ENCODE assay signal across 1 cellular context in the genomic region with DNA sequence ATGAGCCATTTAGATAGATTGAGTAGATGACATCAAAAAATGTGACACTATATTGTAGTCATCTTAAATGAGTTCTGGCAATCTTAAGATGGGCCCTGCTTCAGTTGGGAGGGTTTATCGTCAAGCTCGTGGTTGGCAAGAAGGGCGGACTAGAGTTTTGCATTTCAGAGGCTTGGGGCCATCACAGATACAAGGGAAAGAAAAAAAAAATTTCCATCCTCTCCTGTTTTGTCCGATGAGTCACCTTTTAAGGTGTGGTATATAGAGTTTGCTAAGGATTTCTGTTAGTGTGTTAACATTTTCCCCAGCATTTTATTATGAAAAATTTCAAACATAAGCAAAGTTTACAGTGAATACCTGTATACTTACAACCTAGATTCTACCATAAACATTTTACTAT.
TF ChIP-seq lines count a peak whose summit lies in the region.

No MANE protein-coding gene starts in this region.

TF ChIP-seq in GM12878, 131 proteins besides CTCF, POLR2A, EP300 and RAD21:
- no peak for TF ChIP-seq MYC (IDR thresholded peaks at IDR 0.05; ENCODE audit: insufficient read depth, insufficient read length, insufficient replicate concordance, low read length, severe bottlenecking)
- TF ChIP-seq, protein P1, sequence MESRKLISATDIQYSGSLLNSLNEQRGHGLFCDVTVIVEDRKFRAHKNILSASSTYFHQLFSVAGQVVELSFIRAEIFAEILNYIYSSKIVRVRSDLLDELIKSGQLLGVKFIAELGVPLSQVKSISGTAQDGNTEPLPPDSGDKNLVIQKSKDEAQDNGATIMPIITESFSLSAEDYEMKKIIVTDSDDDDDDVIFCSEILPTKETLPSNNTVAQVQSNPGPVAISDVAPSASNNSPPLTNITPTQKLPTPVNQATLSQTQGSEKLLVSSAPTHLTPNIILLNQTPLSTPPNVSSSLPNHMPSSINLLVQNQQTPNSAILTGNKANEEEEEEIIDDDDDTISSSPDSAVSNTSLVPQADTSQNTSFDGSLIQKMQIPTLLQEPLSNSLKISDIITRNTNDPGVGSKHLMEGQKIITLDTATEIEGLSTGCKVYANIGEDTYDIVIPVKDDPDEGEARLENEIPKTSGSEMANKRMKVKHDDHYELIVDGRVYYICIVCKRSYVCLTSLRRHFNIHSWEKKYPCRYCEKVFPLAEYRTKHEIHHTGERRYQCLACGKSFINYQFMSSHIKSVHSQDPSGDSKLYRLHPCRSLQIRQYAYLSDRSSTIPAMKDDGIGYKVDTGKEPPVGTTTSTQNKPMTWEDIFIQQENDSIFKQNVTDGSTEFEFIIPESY (IDR thresholded peaks at IDR 0.05) = no peak
- no peak for TF ChIP-seq NBN (IDR thresholded peaks at IDR 0.05)
- TF ChIP-seq NRF1 (conservative IDR thresholded peaks at IDR 0.05; ENCODE audit: low read depth, low read length) = no peak
- TF ChIP-seq MEF2A (IDR thresholded peaks at IDR 0.05; ENCODE audit: insufficient read depth, low read depth, low read length) = no peak
- TF ChIP-seq CREM (IDR thresholded peaks at IDR 0.05; ENCODE audit: low read depth) = no peak
- TF ChIP-seq, protein P2, sequence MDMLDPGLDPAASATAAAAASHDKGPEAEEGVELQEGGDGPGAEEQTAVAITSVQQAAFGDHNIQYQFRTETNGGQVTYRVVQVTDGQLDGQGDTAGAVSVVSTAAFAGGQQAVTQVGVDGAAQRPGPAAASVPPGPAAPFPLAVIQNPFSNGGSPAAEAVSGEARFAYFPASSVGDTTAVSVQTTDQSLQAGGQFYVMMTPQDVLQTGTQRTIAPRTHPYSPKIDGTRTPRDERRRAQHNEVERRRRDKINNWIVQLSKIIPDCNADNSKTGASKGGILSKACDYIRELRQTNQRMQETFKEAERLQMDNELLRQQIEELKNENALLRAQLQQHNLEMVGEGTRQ (IDR thresholded peaks at IDR 0.05; ENCODE audit: borderline replicate concordance, low read depth, low read length) = no peak
- TF ChIP-seq RFX5 (IDR thresholded peaks at IDR 0.05; ENCODE audit: low read depth, low read length) = no peak
- TF ChIP-seq IKZF2 (IDR thresholded peaks at IDR 0.05) = no peak
- TF ChIP-seq, protein P3, sequence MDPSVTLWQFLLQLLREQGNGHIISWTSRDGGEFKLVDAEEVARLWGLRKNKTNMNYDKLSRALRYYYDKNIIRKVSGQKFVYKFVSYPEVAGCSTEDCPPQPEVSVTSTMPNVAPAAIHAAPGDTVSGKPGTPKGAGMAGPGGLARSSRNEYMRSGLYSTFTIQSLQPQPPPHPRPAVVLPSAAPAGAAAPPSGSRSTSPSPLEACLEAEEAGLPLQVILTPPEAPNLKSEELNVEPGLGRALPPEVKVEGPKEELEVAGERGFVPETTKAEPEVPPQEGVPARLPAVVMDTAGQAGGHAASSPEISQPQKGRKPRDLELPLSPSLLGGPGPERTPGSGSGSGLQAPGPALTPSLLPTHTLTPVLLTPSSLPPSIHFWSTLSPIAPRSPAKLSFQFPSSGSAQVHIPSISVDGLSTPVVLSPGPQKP (IDR thresholded peaks at IDR 0.05; ENCODE audit: low read depth, low read length) = no peak
- TF ChIP-seq DPF2 (IDR thresholded peaks at IDR 0.05) = no peak
- TF ChIP-seq SREBF2 (IDR thresholded peaks at IDR 0.05; ENCODE audit: low read length) = no peak
- no peak for TF ChIP-seq NFXL1 (IDR thresholded peaks at IDR 0.05; ENCODE audit: borderline replicate concordance)
- TF ChIP-seq, protein P4, sequence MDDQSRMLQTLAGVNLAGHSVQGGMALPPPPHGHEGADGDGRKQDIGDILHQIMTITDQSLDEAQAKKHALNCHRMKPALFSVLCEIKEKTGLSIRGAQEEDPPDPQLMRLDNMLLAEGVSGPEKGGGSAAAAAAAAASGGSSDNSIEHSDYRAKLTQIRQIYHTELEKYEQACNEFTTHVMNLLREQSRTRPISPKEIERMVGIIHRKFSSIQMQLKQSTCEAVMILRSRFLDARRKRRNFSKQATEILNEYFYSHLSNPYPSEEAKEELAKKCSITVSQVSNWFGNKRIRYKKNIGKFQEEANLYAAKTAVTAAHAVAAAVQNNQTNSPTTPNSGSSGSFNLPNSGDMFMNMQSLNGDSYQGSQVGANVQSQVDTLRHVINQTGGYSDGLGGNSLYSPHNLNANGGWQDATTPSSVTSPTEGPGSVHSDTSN (IDR thresholded peaks at IDR 0.05; ENCODE audit: insufficient replicate concordance, low read depth, low read length) = no peak
- TF ChIP-seq, protein P5, sequence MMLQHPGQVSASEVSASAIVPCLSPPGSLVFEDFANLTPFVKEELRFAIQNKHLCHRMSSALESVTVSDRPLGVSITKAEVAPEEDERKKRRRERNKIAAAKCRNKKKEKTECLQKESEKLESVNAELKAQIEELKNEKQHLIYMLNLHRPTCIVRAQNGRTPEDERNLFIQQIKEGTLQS (IDR thresholded peaks at IDR 0.05; ENCODE audit: borderline replicate concordance, extremely low read depth, low read depth, low read length) = no peak
- TF ChIP-seq, protein P6, sequence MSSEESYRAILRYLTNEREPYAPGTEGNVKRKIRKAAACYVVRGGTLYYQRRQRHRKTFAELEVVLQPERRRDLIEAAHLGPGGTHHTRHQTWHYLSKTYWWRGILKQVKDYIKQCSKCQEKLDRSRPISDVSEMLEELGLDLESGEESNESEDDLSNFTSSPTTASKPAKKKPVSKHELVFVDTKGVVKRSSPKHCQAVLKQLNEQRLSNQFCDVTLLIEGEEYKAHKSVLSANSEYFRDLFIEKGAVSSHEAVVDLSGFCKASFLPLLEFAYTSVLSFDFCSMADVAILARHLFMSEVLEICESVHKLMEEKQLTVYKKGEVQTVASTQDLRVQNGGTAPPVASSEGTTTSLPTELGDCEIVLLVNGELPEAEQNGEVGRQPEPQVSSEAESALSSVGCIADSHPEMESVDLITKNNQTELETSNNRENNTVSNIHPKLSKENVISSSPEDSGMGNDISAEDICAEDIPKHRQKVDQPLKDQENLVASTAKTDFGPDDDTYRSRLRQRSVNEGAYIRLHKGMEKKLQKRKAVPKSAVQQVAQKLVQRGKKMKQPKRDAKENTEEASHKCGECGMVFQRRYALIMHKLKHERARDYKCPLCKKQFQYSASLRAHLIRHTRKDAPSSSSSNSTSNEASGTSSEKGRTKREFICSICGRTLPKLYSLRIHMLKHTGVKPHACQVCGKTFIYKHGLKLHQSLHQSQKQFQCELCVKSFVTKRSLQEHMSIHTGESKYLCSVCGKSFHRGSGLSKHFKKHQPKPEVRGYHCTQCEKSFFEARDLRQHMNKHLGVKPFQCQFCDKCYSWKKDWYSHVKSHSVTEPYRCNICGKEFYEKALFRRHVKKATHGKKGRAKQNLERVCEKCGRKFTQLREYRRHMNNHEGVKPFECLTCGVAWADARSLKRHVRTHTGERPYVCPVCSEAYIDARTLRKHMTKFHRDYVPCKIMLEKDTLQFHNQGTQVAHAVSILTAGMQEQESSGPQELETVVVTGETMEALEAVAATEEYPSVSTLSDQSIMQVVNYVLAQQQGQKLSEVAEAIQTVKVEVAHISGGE (CRISPR knock-in tag; IDR thresholded peaks at IDR 0.05) = no peak
